ENCODE assay signal across 8 cellular contexts in the genomic region with DNA sequence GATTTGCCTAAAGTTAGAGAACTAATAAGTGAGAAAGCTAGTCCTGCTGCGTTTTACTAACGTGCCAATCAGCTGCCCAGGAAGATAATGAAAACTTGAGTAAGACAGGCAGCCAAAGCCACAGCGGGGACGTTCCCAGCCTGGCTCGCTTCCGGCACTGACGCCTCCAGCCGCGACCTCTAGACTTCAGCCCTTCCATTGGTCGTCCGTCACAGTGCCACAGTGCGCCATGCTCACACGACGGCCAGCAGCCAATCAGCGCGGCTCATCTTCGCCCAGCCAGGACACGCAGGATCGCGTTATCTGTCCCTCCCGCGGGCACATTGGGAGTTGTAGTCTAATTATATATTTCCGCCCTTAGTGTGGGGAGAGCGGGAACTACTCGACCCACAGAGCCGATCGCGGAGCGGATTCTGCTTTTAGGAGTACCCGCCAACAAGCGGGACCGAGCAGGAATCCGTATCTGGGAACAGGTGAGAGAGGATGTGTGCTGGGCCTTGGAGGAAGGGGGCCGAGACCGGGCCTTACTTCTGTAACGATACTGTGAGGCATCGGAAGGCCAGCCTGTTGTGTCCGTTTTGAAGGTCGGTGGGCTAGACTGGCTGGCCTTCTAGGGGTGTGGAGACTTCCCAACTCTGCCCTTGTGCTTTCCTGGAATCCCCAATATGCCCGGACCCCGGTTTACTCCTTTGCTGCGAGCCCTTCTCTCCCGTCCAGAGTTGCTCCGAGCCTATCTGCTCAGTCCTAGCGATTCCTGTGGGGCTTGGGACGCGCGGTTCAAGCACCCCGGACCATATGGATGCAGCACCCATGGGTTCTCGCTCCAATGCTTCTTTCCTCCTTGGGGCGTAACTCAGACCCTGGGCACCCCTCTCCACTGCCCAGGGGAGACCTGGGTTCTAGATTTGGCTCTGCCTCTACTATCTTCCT. TPM values are rescaled to one million over a fixed set of nuclear protein-coding genes. Genes with fewer than 3 reads are reported as not detected.
DNase-seq lines count a peak whose midpoint lies in the region; ATAC-seq and TF ChIP-seq lines count a peak whose summit lies in the region.

A gene (plus strand): TSS at position 374 of the 930 bp plus-strand sequence. CDS start 924 bp downstream, outside the sequence.

- ATAC-seq in GM18870 (IDR thresholded peaks at IDR 0.05; ENCODE audit: unreplicated experiment): peak; percentile 87
- ATAC-seq in HG03135 (IDR thresholded peaks at IDR 0.05; ENCODE audit: unreplicated experiment): peak; percentile 92

- H3K4me3 ChIP-seq in ACC112 (ENCODE audit: low read depth, low read length): peak within 1 kb of the TSS; percentile 80
- H3K4me3 ChIP-seq in breast epithelium: peak within 1 kb of the TSS; percentile 57 to 74 (median 71)
- peak within 1 kb of the TSS; percentile 94 for H3K4me3 ChIP-seq in iPS-18a (ENCODE audit: low read length)
- H3K4me3 ChIP-seq in skeletal muscle tissue (ENCODE audit: low read length in 3 of 3): peak within 1 kb of the TSS; percentile 93 to 99 (median 98)

- no peak for TF ChIP-seq CTCF in VCaP (conservative IDR thresholded peaks at IDR 0.05)
- peak; percentile 38 to 53 (median 43) for TF ChIP-seq CTCF in breast epithelium (IDR thresholded peaks at IDR 0.05)

- peak within 1 kb of the TSS; percentile 91 for H2AFZ ChIP-seq in ACC112 (ENCODE audit: low read length, unreplicated experiment)

- H3K36me3 ChIP-seq in ACC112 (ENCODE audit: insufficient read depth, low read length) (peaks cover 7% of the 10 kb centered on the region; the same call in 1 of the 2 replicates), breast epithelium (no peaks in the 10 kb centered on the region), iPS-18a (ENCODE audit: control insufficient read depth, low read depth, low read length) (peaks cover 17% of the 10 kb centered on the region), skeletal muscle tissue (ENCODE audit: control insufficient read depth in 3 of 3, insufficient read depth in 3 of 3, low read length in 3 of 3) (peaks cover 7 to 12% (median 9%) of the 10 kb centered on the region in 3 donors)

- H3K27ac ChIP-seq in ACC112 (ENCODE audit: low read depth, low read length) (peak within 1 kb of the TSS; percentile 97), VCaP (peak within 1 kb of the TSS; percentile 88), breast epithelium (peak within 1 kb of the TSS; percentile 81 to 92), iPS-18a (ENCODE audit: low read length) (peak within 1 kb of the TSS; percentile 80), skeletal muscle tissue (ENCODE audit: low read depth, low read length) (peak within 1 kb of the TSS; percentile 89)

- H3K79me2 ChIP-seq in ACC112 (ENCODE audit: control insufficient read depth, insufficient read depth, low read length, unreplicated experiment): peaks cover 38% of the 10 kb centered on the region

- intact Hi-C loops in breast epithelium (cut with DNase I; ENCODE audit: low total_unique reads): no loop called here

- no peaks in the 10 kb centered on the region for H3K27me3 ChIP-seq in ACC112 (ENCODE audit: insufficient read depth, low read length)
- no peaks in the 10 kb centered on the region for H3K27me3 ChIP-seq in breast epithelium
- no peaks in the 10 kb centered on the region for H3K27me3 ChIP-seq in iPS-18a (ENCODE audit: control insufficient read depth, insufficient read depth, low read length)
- H3K27me3 ChIP-seq in skeletal muscle tissue (ENCODE audit: control insufficient read depth in 3 of 3, insufficient read depth in 3 of 3, low read length in 3 of 3): no peaks in the 10 kb centered on the region

- H3K4me1 ChIP-seq in ACC112 (ENCODE audit: control insufficient read depth, insufficient read depth, low read length, unreplicated experiment) (peaks cover 24% of the 10 kb centered on the region), breast epithelium (peaks cover 0 to 9% of the 10 kb centered on the region in 2 donors), iPS-18a (ENCODE audit: control insufficient read depth, low read depth, low read length) (no peaks in the 10 kb centered on the region), skeletal muscle tissue (ENCODE audit: control insufficient read depth in 3 of 3, insufficient read depth in 3 of 3, low read length in 3 of 3) (peaks cover 10 to 16% (median 16%) of the 10 kb centered on the region in 3 donors)

- no peaks in the 10 kb centered on the region for H3K9me3 ChIP-seq in breast epithelium
- H3K9me3 ChIP-seq in iPS-18a (ENCODE audit: control insufficient read depth, low read depth, low read length): no peaks in the 10 kb centered on the region
- H3K9me3 ChIP-seq in skeletal muscle tissue (ENCODE audit: control insufficient read depth in 3 of 3, low read length in 3 of 3): no peaks in the 10 kb centered on the region

- H3K9ac ChIP-seq in iPS-18a (ENCODE audit: low read length) (peak within 1 kb of the TSS; percentile 86), skeletal muscle tissue (ENCODE audit: low read depth in 1 of 3, low read length in 3 of 3) (peak within 1 kb of the TSS; percentile 90 to 98 (median 98))

- DNase-seq in NCI-H2196 treated with DMSO at 0.1 percent for 48 hours (lab: John Stamatoyannopoulos, UW; ENCODE audit: unreplicated experiment) (peak; percentile 98), breast epithelium (ENCODE audit: low spot score in 2 of 2) (peak; percentile 99)

- peak; percentile 49 for TF ChIP-seq POLR2A in breast epithelium (IDR thresholded peaks at IDR 0.05)

RNA-seq across cellular contexts. Expression of the gene that starts here (rescaled TPM):
- total RNA-seq in breast epithelium: 100 to 1,000 TPM in 1 of 3 donors, 10 to 100 TPM in 2; 84.2 to 102 (median 93.1) TPM
- 69.4 TPM for total RNA-seq in skeletal muscle tissue

Comparison
In these comparisons a context has a peak if more than half of its experiments do, and no peak if none do; other contexts are left out.
1. Peak in every context shown above with its lines: DNase-seq, ATAC-seq, H3K4me3 ChIP-seq and H3K27ac ChIP-seq.